19 cellular contexts compared by ENCODE assay signal in genomic region chr16:2852731-2853507, GRCh38. TPM values are rescaled to one million over a fixed set of nuclear protein-coding genes. Genes with fewer than 3 reads are reported as not detected.
DNase-seq lines count a peak whose midpoint lies in the region; ATAC-seq lines count a peak whose summit lies in the region.
"Had no signal": no experiment of that assay in that cellular context is flagged by ENCODE, and none has a peak within 500 bp of the region (broad histone marks: within the 10 kb centered on the region; RNA-seq: fewer than 3 reads in every experiment).

No MANE protein-coding gene starts in this region.

- peaks cover 8% of the 10 kb centered on the region; the same call in 1 of the 2 replicates for H3K27me3 ChIP-seq in H7 (ENCODE audit: control insufficient read depth, insufficient read depth, low read length)
- H3K27me3 ChIP-seq: SJCRH30 had no signal

- no peak for ATAC-seq in GM18909 (IDR thresholded peaks at IDR 0.05; ENCODE audit: poor library complexity, unreplicated experiment)
- ATAC-seq in HG03520 (IDR thresholded peaks at IDR 0.05; ENCODE audit: unreplicated experiment): no peak
- ATAC-seq: HCT116 had no signal

- DNase-seq in D341Med (ENCODE audit: low spot score) (peak; percentile 74), H7 (peak; percentile 73), epidermal melanocyte (ENCODE audit: insufficient read length, low spot score) (peak; percentile 3), posterior vena cava (ENCODE audit: low spot score) (peak; percentile 75), NCI-H526 (lab: John Stamatoyannopoulos, UW) (no peak)
- DNase-seq: DMS 273 treated with DMSO at 0.1 percent for 48 hours, GDM1, MM.1S, NCI-H1092, NCI-H146, NCI-H2081 treated with DMSO at 0.1 percent for 48 hours, NCI-H510A, NCI-H82, SJCRH30, SW 1271 had no signal

- no peaks in the 10 kb centered on the region for H3K36me3 ChIP-seq in H7 (replicated peaks; ENCODE audit: control insufficient read depth, insufficient read depth, low read length)
- H3K36me3 ChIP-seq: SJCRH30 had no signal

- intact Hi-C loops in posterior vena cava (cut with DNase I): loop anchor here (10.0 kb wide), 2 partner anchors 128 to 148 kb away; partner anchors contain the start of gene PRSS27 (in 1 of the 2)

- H3K4me3 ChIP-seq in H7 (ENCODE audit: insufficient read depth, low read depth, low read length): no peak overlapping the region
- H3K4me3 ChIP-seq: SJCRH30 had no signal

RNA-seq across cellular contexts. Expression of gene PRSS22, which starts 5.1 kb away (rescaled TPM):
- 0.80 and 0.85 TPM in 2 replicates for total RNA-seq in H7 (2014; rRNA removed; shearing (Covaris generic))
- total RNA-seq in posterior vena cava: not detected
- total RNA-seq: LHCN-M2, SJCRH30 had no signal

RNA-seq across cellular contexts. Expression of gene ZG16B, which starts 22.8 kb away (rescaled TPM):
- not detected in 2 replicates for total RNA-seq in H7 (2014; rRNA removed; shearing (Covaris generic))
- total RNA-seq in posterior vena cava: not detected
- total RNA-seq: LHCN-M2, SJCRH30 had no signal

RNA-seq across cellular contexts. Expression of gene FLYWCH2, which starts 30.1 kb away (rescaled TPM):
- total RNA-seq in H7 (2014; rRNA removed; shearing (Covaris generic)): 55.2 and 94.1 TPM in 2 replicates
- total RNA-seq in posterior vena cava: 10 to 100 TPM; 16.0 to 17.6 TPM

RNA-seq across cellular contexts. Expression of gene PRSS21, which starts 35.9 kb away (rescaled TPM):
- 0.42 and 1.5 TPM in 2 replicates for total RNA-seq in H7 (2014; rRNA removed; shearing (Covaris generic))
- not detected for total RNA-seq in posterior vena cava
- total RNA-seq: LHCN-M2, SJCRH30 had no signal

RNA-seq across cellular contexts. Expression of gene PRSS41, which starts 54.6 kb away (rescaled TPM):
- total RNA-seq in H7 (2014; rRNA removed; shearing (Covaris generic)): not detected in 2 replicates
- not detected for total RNA-seq in posterior vena cava
- total RNA-seq: LHCN-M2, SJCRH30 had no signal

Comparison
In these comparisons a context has a peak if more than half of its experiments do, and no peak if none do; other contexts are left out.
1. DNase-seq: peak in D341Med (single experiment), H7 (single experiment), epidermal melanocyte (single experiment) and posterior vena cava (single experiment); none in NCI-H526 (0 of 2).